In genomic region chr6:71277926-71278594, GRCh38 we compare ENCODE assay signal across 1 cellular context.
TF ChIP-seq lines count a peak whose summit lies in the region.

No MANE protein-coding gene starts in this region.

TF ChIP-seq in WTC11, 78 proteins besides CTCF, POLR2A, EP300 and RAD21 (continued from another document):
- TF ChIP-seq ZNF425 (CRISPR knock-in tag; conservative IDR thresholded peaks at IDR 0.05) (no peak), ZNF138 (CRISPR knock-in tag; conservative IDR thresholded peaks at IDR 0.05) (no peak), ZNF219 (CRISPR knock-in tag; IDR thresholded peaks at IDR 0.05; ENCODE audit: borderline replicate concordance) (no peak), RORB (CRISPR knock-in tag; IDR thresholded peaks at IDR 0.05) (no peak), ELF4 (CRISPR knock-in tag; IDR thresholded peaks at IDR 0.05; ENCODE audit: low read depth) (no peak), IRF2 (CRISPR knock-in tag; IDR thresholded peaks at IDR 0.05; ENCODE audit: borderline replicate concordance, low read depth) (no peak), HMGA2 (CRISPR knock-in tag; IDR thresholded peaks at IDR 0.05) (no peak), FOXP1 (CRISPR knock-in tag; IDR thresholded peaks at IDR 0.05; ENCODE audit: borderline replicate concordance) (no peak), NFATC4 (CRISPR knock-in tag; IDR thresholded peaks at IDR 0.05) (no peak), SOX15 (CRISPR knock-in tag; IDR thresholded peaks at IDR 0.05) (no peak)
